In the genomic region with DNA sequence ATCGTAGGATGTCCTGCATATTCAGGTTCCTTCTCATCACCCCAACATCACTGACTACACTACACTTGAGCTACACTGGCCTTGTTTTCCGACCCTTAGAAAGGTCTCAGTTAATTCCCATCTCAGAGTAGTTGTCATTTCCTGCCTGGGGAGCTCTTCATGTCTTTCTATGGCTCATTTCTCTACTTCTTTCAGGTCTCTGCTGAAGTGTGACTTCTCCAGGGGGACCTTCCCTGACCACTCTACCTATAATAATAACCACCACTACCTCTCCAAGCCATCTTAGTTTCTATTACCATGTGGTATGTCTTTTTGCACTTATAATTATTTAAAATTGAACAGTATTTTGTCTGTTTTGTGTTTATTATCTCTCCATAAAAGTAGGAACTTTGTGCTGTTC, we compare ENCODE assay signal across 26 cellular contexts.
"Had no signal": no experiment of that assay in that cellular context is flagged by ENCODE, and none has a peak within 500 bp of the region (broad histone marks: within the 10 kb centered on the region; RNA-seq: fewer than 3 reads in every experiment).

No MANE protein-coding gene starts in this region.

- H3K36me3 ChIP-seq: gastrocnemius medialis, lower lobe of right lung, neutrophil, pancreas, right lobe of liver, tibial artery had no signal

- FAIRE-seq: colon, keratinocyte, pancreas, small intestine had no signal

- H3K27ac Mint-ChIP-seq: endodermal cell, progenitor cell of endocrine pancreas, type B pancreatic cell had no signal

- H3K27ac ChIP-seq: dorsolateral prefrontal cortex, epithelial cell of prostate, gastrocnemius medialis, lower lobe of right lung, neutrophil, pancreas, right lobe of liver, testis, tibial artery had no signal

- DNase-seq: dorsolateral prefrontal cortex; effector CD4-positive, alpha-beta T cell; endodermal cell; foreskin fibroblast; gastrocnemius medialis; head of caudate nucleus; left ventricle myocardium superior; lower lobe of right lung; naive thymus-derived CD8-positive, alpha-beta T cell; pancreas; right lobe of liver; small intestine; stimulated activated CD4-positive, alpha-beta T cell treated with anti-CD3 and anti-CD28 coated beads, Interleukin-15, amount 100 ng/mL, for 24 hours; stimulated activated CD4-positive, alpha-beta T cell treated with anti-CD3 and anti-CD28 coated beads, Interleukin-2, amount 100 ng/mL, for 48 hours; stimulated activated naive CD4-positive, alpha-beta T cell; substantia nigra; testis; tibial artery had no signal

- H3K4me3 Mint-ChIP-seq: endodermal cell, neural crest cell, type B pancreatic cell had no signal

- H3K9me3 ChIP-seq: gastrocnemius medialis, lower lobe of right lung, neutrophil, pancreas, right lobe of liver, testis, tibial artery had no signal

- H3K27me3 ChIP-seq: dorsolateral prefrontal cortex, gastrocnemius medialis, neutrophil, pancreas, right lobe of liver, testis, tibial artery had no signal

- H3K9me3 Mint-ChIP-seq: naive thymus-derived CD8-positive, alpha-beta T cell; neural crest cell; type B pancreatic cell had no signal

- H3K4me3 ChIP-seq: dorsolateral prefrontal cortex, gastrocnemius medialis, lower lobe of right lung, pancreas, right lobe of liver, testis, tibial artery had no signal

- H3K4me1 ChIP-seq: gastrocnemius medialis, lower lobe of right lung, right lobe of liver, testis, tibial artery had no signal

- H3K36me3 Mint-ChIP-seq: type B pancreatic cell had no signal

- H3K27me3 Mint-ChIP-seq: naive thymus-derived CD8-positive, alpha-beta T cell; type B pancreatic cell had no signal

- ATAC-seq: esophagus mucosa; gastrocnemius medialis; left ventricle myocardium superior; lower lobe of right lung; naive thymus-derived CD8-positive, alpha-beta T cell; pancreas; right lobe of liver had no signal
